In genomic region chr12:8033153-8034044, GRCh38 we compare ENCODE assay signal across 1 cellular context.
TF ChIP-seq lines count a peak whose summit lies in the region.

No MANE protein-coding gene starts in this region.

TF ChIP-seq in K562, 482 proteins besides CTCF, POLR2A, EP300 and RAD21 (continued from another document):
- TF ChIP-seq CUX1 (CRISPR knock-in tag; IDR thresholded peaks at IDR 0.05): no peak
TF ChIP-seq in K562: peak in this region for 28.
